Comparison of ENCODE assay signal across 20 cellular contexts in the genomic region with DNA sequence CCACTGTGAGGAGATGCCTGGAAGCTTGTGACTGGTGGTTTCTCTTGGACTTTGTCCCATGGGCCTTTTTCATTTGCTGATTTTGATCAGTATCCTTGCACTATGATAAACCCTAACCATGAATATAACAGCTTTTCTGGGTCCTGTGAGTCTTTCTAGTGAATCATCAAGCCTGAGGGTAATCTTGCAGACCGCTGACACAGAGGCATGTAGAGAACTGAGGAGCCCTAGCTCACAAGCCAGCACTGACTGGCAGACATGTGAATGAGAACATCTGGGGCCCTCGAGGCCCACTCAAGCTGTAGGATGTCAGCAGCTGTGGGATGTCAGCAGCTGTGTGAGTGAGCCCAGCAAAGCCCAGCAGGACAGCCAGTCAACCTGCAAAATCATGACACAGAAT. TPM values are rescaled to one million over a fixed set of nuclear protein-coding genes. Genes with fewer than 3 reads are reported as not detected.
A peak's percentile ranks its signal among the peaks of the same experiment; 100 is the strongest.
DNase-seq lines count a peak whose midpoint lies in the region; TF ChIP-seq lines count a peak whose summit lies in the region.
"Had no signal": no experiment of that assay in that cellular context is flagged by ENCODE, and none has a peak within 500 bp of the region (broad histone marks: within the 10 kb centered on the region; RNA-seq: fewer than 3 reads in every experiment).

No MANE protein-coding gene starts in this region.

- CTCF ChIA-PET in Calu3 (lab: Charles Lee): interaction anchor here (0.6 to 0.9 kb wide), 2 partner anchors 16 to 247 kb away, joined by 3 read pairs; no protein-coding TSS in a partner anchor

- no peak overlapping the region for H3K4me3 Mint-ChIP-seq in Calu3 (ENCODE audit: low read depth, unreplicated experiment)
- H3K4me3 Mint-ChIP-seq: nephron progenitor cell, WTC11 had no signal

- H3K9me3 Mint-ChIP-seq in Calu3 (ENCODE audit: low read depth, unreplicated experiment): no peaks in the 10 kb centered on the region

- no peaks in the 10 kb centered on the region for H3K4me1 Mint-ChIP-seq in Calu3 (ENCODE audit: low read depth, unreplicated experiment)
- H3K4me1 Mint-ChIP-seq: nephron progenitor cell, WTC11 had no signal

- peak; percentile 5 for DNase-seq in Daoy (ENCODE audit: low read depth)
- peak; percentile 94 for DNase-seq in RPMI7951 (ENCODE audit: low read depth)
- peak; percentile 10 for DNase-seq in fibroblast of mammary gland (ENCODE audit: low read depth)
- DNase-seq in non-pigmented ciliary epithelial cell (ENCODE audit: low read depth): peak; percentile 14
- no peak for DNase-seq in NCI-H1417 (lab: John Stamatoyannopoulos, UW)
- no peak for DNase-seq in Calu3
- no peak for DNase-seq in HUDEP-2 (lab: John Stamatoyannopoulos, UW; ENCODE audit: unreplicated experiment in 76 of 76)
- no peak for DNase-seq in CD1c-positive myeloid dendritic cell (ENCODE audit: extremely low spot score)
- DNase-seq: activated CD8-positive, alpha-beta memory T cell treated with anti-CD3 and anti-CD28 coated beads for 24 hours; activated effector memory CD4-positive, alpha-beta T cell treated with Interleukin-2 at 50 U/mL for 16 hours; amygdala; C1 segment of cervical spinal cord; cortex of kidney; H7; NCI-H2107; NCI-H748 treated with DMSO at 0.1 percent for 48 hours; nephron progenitor cell had no signal

- no peaks in the 10 kb centered on the region for H3K36me3 Mint-ChIP-seq in Calu3 (ENCODE audit: insufficient read depth, unreplicated experiment)
- H3K36me3 Mint-ChIP-seq: WTC11 had no signal

- intact Hi-C loops in Calu3 (cut with micrococcal nuclease; ENCODE audit: unreplicated experiment): no loop called here

- no peak for TF ChIP-seq CTCF in fibroblast of mammary gland (conservative IDR thresholded peaks at IDR 0.05; ENCODE audit: control insufficient read depth, insufficient read depth, low read depth, low read length)
- no peak for TF ChIP-seq CTCF in Calu3 (IDR thresholded peaks at IDR 0.05; ENCODE audit: unreplicated experiment)

- H3K27ac Mint-ChIP-seq in Calu3 (ENCODE audit: unreplicated experiment): no peak overlapping the region
- H3K27ac Mint-ChIP-seq: nephron progenitor cell, WTC11 had no signal

- no peaks in the 10 kb centered on the region for H3K27me3 Mint-ChIP-seq in Calu3 (ENCODE audit: unreplicated experiment)

- no TSS peak for BruUV-seq in Calu3 (replicated peaks; lab: Mats Ljungman, UMichigan)

- no peak overlapping the region for H3K4me3 ChIP-seq in fibroblast of mammary gland (ENCODE audit: control insufficient read depth, low read depth, low read length)
- H3K4me3 ChIP-seq: esophagus muscularis mucosa, suprapubic skin had no signal

RNA-seq across cellular contexts. Expression of a gene that starts 36.7 kb away (rescaled TPM):
- 105 and 239 TPM in 2 replicates for total RNA-seq in Daoy (2014; rRNA removed; shearing (Covaris generic))
- 66.8 and 69.0 TPM in 2 replicates for total RNA-seq in RPMI7951 (2014; rRNA removed; shearing (Covaris generic))
- 99.4 and 143 TPM in 2 replicates for total RNA-seq in Calu3 (2022)

Comparison
In these comparisons a context has a peak if more than half of its experiments do, and no peak if none do; other contexts are left out.
1. DNase-seq: peak in Daoy (single experiment), RPMI7951 (single experiment), fibroblast of mammary gland (single experiment) and non-pigmented ciliary epithelial cell (single experiment); none in NCI-H1417 (0 of 3), Calu3 (single experiment), HUDEP-2 (0 of 76) and CD1c-positive myeloid dendritic cell (single experiment).